1 cellular context compared by ENCODE assay signal in the genomic region with DNA sequence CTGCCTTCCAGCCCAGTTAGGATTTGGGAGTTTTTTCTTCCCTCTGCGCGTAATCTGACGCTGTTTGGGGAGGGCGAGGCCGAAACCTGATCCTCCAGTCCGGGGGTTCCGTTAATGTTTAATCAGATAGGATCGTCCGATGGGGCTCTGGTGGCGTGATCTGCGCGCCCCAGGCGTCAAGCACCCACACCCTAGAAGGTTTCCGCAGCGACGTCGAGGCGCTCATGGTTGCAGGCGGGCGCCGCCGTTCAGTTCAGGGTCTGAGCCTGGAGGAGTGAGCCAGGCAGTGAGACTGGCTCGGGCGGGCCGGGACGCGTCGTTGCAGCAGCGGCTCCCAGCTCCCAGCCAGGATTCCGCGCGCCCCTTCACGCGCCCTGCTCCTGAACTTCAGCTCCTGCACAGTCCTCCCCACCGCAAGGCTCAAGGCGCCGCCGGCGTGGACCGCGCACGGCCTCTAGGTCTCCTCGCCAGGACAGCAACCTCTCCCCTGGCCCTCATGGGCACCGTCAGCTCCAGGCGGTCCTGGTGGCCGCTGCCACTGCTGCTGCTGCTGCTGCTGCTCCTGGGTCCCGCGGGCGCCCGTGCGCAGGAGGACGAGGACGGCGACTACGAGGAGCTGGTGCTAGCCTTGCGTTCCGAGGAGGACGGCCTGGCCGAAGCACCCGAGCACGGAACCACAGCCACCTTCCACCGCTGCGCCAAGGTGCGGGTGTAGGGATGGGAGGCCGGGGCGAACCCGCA.
A peak's percentile ranks its signal among the peaks of the same experiment; 100 is the strongest.
TF ChIP-seq lines count a peak whose summit lies in the region.

Gene PCSK9 (plus strand): TSS at position 207 of the 741 bp plus-strand sequence. CDS start 290 bp downstream, at position 497.

TF ChIP-seq in HepG2, 621 proteins besides CTCF, POLR2A, EP300 and RAD21 (continued from another document and continues in another):
- peak; percentile 81; the same call in 1 of the 2 replicates for TF ChIP-seq NFKB2 (CRISPR knock-in tag; IDR thresholded peaks at IDR 0.05; ENCODE audit: borderline replicate concordance)
- peak; percentile 49; the same call in 1 of the 2 replicates for TF ChIP-seq HNRNPUL1 (IDR thresholded peaks at IDR 0.05; ENCODE audit: low read depth, low read length)
- TF ChIP-seq ZNF704 (CRISPR knock-in tag; IDR thresholded peaks at IDR 0.05; ENCODE audit: borderline replicate concordance), result no peak; the same call in 1 of the 2 replicates
- TF ChIP-seq FIP1L1 (IDR thresholded peaks at IDR 0.05; ENCODE audit: borderline replicate concordance, insufficient read depth, low read depth, low read length), result no peak
- peak; percentile 92 for TF ChIP-seq ZNF777 (CRISPR knock-in tag; IDR thresholded peaks at IDR 0.05)
- 0 out of 2 replicates have a peak, but pooled peaks have one; percentile 26 for TF ChIP-seq BRCA1 (CRISPR knock-in tag; IDR thresholded peaks at IDR 0.05)
- TF ChIP-seq ZSCAN25 (CRISPR knock-in tag; IDR thresholded peaks at IDR 0.05), result peak; percentile 79
- TF ChIP-seq, protein P1, sequence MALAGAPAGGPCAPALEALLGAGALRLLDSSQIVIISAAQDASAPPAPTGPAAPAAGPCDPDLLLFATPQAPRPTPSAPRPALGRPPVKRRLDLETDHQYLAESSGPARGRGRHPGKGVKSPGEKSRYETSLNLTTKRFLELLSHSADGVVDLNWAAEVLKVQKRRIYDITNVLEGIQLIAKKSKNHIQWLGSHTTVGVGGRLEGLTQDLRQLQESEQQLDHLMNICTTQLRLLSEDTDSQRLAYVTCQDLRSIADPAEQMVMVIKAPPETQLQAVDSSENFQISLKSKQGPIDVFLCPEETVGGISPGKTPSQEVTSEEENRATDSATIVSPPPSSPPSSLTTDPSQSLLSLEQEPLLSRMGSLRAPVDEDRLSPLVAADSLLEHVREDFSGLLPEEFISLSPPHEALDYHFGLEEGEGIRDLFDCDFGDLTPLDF (CRISPR knock-in tag; IDR thresholded peaks at IDR 0.05), result 0 out of 2 replicates have a peak, but pooled peaks have one; percentile 32
- 0 out of 2 replicates have a peak, but pooled peaks have one; percentile 19 for TF ChIP-seq MTF2 (CRISPR knock-in tag; IDR thresholded peaks at IDR 0.05; ENCODE audit: borderline replicate concordance)
- TF ChIP-seq ZNF205 (CRISPR knock-in tag; IDR thresholded peaks at IDR 0.05), result peak; percentile 84
- peak; percentile 90 for TF ChIP-seq ZNF547 (CRISPR knock-in tag; IDR thresholded peaks at IDR 0.05)
- peak; percentile 43; the same call in 1 of the 2 replicates for TF ChIP-seq HOXD1 (CRISPR knock-in tag; IDR thresholded peaks at IDR 0.05)
- TF ChIP-seq MTF1 (CRISPR knock-in tag; IDR thresholded peaks at IDR 0.05), result no peak; the same call in none of the 2 replicates
- TF ChIP-seq ZNF407 (CRISPR knock-in tag; IDR thresholded peaks at IDR 0.05; ENCODE audit: not compliant biosample characterization), result no peak
- TF ChIP-seq CBX5 (CRISPR knock-in tag; IDR thresholded peaks at IDR 0.05; ENCODE audit: borderline replicate concordance), result no peak
- TF ChIP-seq, protein P2, sequence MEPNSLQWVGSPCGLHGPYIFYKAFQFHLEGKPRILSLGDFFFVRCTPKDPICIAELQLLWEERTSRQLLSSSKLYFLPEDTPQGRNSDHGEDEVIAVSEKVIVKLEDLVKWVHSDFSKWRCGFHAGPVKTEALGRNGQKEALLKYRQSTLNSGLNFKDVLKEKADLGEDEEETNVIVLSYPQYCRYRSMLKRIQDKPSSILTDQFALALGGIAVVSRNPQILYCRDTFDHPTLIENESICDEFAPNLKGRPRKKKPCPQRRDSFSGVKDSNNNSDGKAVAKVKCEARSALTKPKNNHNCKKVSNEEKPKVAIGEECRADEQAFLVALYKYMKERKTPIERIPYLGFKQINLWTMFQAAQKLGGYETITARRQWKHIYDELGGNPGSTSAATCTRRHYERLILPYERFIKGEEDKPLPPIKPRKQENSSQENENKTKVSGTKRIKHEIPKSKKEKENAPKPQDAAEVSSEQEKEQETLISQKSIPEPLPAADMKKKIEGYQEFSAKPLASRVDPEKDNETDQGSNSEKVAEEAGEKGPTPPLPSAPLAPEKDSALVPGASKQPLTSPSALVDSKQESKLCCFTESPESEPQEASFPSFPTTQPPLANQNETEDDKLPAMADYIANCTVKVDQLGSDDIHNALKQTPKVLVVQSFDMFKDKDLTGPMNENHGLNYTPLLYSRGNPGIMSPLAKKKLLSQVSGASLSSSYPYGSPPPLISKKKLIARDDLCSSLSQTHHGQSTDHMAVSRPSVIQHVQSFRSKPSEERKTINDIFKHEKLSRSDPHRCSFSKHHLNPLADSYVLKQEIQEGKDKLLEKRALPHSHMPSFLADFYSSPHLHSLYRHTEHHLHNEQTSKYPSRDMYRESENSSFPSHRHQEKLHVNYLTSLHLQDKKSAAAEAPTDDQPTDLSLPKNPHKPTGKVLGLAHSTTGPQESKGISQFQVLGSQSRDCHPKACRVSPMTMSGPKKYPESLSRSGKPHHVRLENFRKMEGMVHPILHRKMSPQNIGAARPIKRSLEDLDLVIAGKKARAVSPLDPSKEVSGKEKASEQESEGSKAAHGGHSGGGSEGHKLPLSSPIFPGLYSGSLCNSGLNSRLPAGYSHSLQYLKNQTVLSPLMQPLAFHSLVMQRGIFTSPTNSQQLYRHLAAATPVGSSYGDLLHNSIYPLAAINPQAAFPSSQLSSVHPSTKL (CRISPR knock-in tag; IDR thresholded peaks at IDR 0.05), result peak; percentile 34; the same call in 1 of the 2 replicates
- TF ChIP-seq, protein P3, sequence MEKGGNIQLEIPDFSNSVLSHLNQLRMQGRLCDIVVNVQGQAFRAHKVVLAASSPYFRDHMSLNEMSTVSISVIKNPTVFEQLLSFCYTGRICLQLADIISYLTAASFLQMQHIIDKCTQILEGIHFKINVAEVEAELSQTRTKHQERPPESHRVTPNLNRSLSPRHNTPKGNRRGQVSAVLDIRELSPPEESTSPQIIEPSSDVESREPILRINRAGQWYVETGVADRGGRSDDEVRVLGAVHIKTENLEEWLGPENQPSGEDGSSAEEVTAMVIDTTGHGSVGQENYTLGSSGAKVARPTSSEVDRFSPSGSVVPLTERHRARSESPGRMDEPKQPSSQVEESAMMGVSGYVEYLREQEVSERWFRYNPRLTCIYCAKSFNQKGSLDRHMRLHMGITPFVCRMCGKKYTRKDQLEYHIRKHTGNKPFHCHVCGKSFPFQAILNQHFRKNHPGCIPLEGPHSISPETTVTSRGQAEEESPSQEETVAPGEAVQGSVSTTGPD (CRISPR knock-in tag; IDR thresholded peaks at IDR 0.05), result no peak
- TF ChIP-seq KLF15 (CRISPR knock-in tag; IDR thresholded peaks at IDR 0.05; ENCODE audit: borderline replicate concordance), result peak; percentile 79; the same call in 1 of the 2 replicates
- no peak; the same call in 1 of the 2 replicates for TF ChIP-seq FOSL1 (CRISPR knock-in tag; IDR thresholded peaks at IDR 0.05; ENCODE audit: borderline replicate concordance)
- no peak for TF ChIP-seq TEF (CRISPR knock-in tag; IDR thresholded peaks at IDR 0.05)
- 0 out of 2 replicates have a peak, but pooled peaks have one; percentile 81 for TF ChIP-seq NR1H2 (CRISPR knock-in tag; IDR thresholded peaks at IDR 0.05; ENCODE audit: borderline replicate concordance, low read depth)
- 0 out of 2 replicates have a peak, but pooled peaks have one; percentile 67 for TF ChIP-seq ZBTB3 (CRISPR knock-in tag; IDR thresholded peaks at IDR 0.05; ENCODE audit: borderline replicate concordance, low read depth)
- TF ChIP-seq WIZ (CRISPR knock-in tag; IDR thresholded peaks at IDR 0.05), result no peak
- TF ChIP-seq ZBTB46 (CRISPR knock-in tag; IDR thresholded peaks at IDR 0.05; ENCODE audit: borderline replicate concordance), result no peak
- TF ChIP-seq ZNF550 (CRISPR knock-in tag; IDR thresholded peaks at IDR 0.05; ENCODE audit: borderline replicate concordance), result peak; percentile 69; the same call in 1 of the 2 replicates
